In genomic region chr17:4999429-5000093, GRCh38 we compare ENCODE assay signal across 9 cellular contexts. TPM values are rescaled to one million over a fixed set of nuclear protein-coding genes. Genes with fewer than 3 reads are reported as not detected.
DNase-seq lines count a peak whose midpoint lies in the region; ATAC-seq lines count a peak whose summit lies in the region.
"Had no signal": no experiment of that assay in that cellular context is flagged by ENCODE, and none has a peak within 500 bp of the region (broad histone marks: within the 10 kb centered on the region; RNA-seq: fewer than 3 reads in every experiment).

No MANE protein-coding gene starts in this region.

- H3K4me3 Mint-ChIP-seq in activated T-helper 1 cell treated with anti-CD3 and anti-CD28 coated beads, Interleukin-12 subunit alpha, Interleukin-12 subunit beta, Interleukin-2, Interleukin-4 antibody, amounts not matched to agents 30 ng/mL and 10 ng/mL and 1 ng/mL, durations not matched to agents 14 hours and 24 hours and 36 hours, result peak overlapping the region; percentile 90

- DNase-seq in H7 (no peak), right cardiac atrium (peak in 1 of 3 donors; percentile 50)
- DNase-seq in activated T-helper 1 cell treated with anti-CD3 and anti-CD28 coated beads, Interleukin-12 subunit alpha, Interleukin-12 subunit beta, Interleukin-2, Interleukin-4 antibody, amounts not matched to agents 30 ng/mL and 10 ng/mL and 1 ng/mL, durations not matched to agents 14 hours and 24 hours and 36 hours (ENCODE audit: low spot score), result no peak
- DNase-seq: NCI-H524 had no signal

- 47% methylated on average over 12 of the region's 12 CpGs for WGBS in right cardiac atrium

- peaks cover 8% of the 10 kb centered on the region for H3K27me3 Mint-ChIP-seq in activated T-helper 1 cell treated with anti-CD3 and anti-CD28 coated beads, Interleukin-12 subunit alpha, Interleukin-12 subunit beta, Interleukin-2, Interleukin-4 antibody, amounts not matched to agents 30 ng/mL and 10 ng/mL and 1 ng/mL, durations not matched to agents 14 hours and 24 hours and 36 hours (ENCODE audit: insufficient read depth)

- H3K27ac ChIP-seq in right cardiac atrium (ENCODE audit: low read length), result peak overlapping the region; percentile 94
- H3K27ac ChIP-seq in skeletal muscle tissue (ENCODE audit: low read depth, low read length), result peak overlapping the region; percentile 99

- H3K27me3 ChIP-seq in H7 (ENCODE audit: control insufficient read depth, insufficient read depth, low read length), result peaks cover 11% of the 10 kb centered on the region
- H3K27me3 ChIP-seq in right cardiac atrium (ENCODE audit: control insufficient read depth, insufficient read depth), result no peaks in the 10 kb centered on the region
- H3K27me3 ChIP-seq in skeletal muscle tissue (ENCODE audit: control insufficient read depth in 3 of 3, insufficient read depth in 3 of 3, low read length in 3 of 3), result no peaks in the 10 kb centered on the region

- no peaks in the 10 kb centered on the region for H3K9me3 ChIP-seq in right cardiac atrium (ENCODE audit: control insufficient read depth, low read length)
- no peaks in the 10 kb centered on the region for H3K9me3 ChIP-seq in skeletal muscle tissue (ENCODE audit: control insufficient read depth in 3 of 3, low read length in 3 of 3)

- H3K36me3 Mint-ChIP-seq in activated T-helper 1 cell treated with anti-CD3 and anti-CD28 coated beads, Interleukin-12 subunit alpha, Interleukin-12 subunit beta, Interleukin-2, Interleukin-4 antibody, amounts not matched to agents 30 ng/mL and 10 ng/mL and 1 ng/mL, durations not matched to agents 14 hours and 24 hours and 36 hours (ENCODE audit: low read depth), result peaks cover 30% of the 10 kb centered on the region

- H3K9ac ChIP-seq in skeletal muscle tissue (ENCODE audit: low read depth in 1 of 3, low read length in 3 of 3), result peak overlapping the region; percentile 96 to 99 (median 99)

- peaks cover 28% of the 10 kb centered on the region for H3K36me3 ChIP-seq in H7 (replicated peaks; ENCODE audit: control insufficient read depth, insufficient read depth, low read length)
- peaks cover 32 to 39% (median 33%) of the 10 kb centered on the region in 3 donors for H3K36me3 ChIP-seq in skeletal muscle tissue (ENCODE audit: control insufficient read depth in 3 of 3, insufficient read depth in 3 of 3, low read length in 3 of 3)

- H3K4me1 Mint-ChIP-seq in activated T-helper 1 cell treated with anti-CD3 and anti-CD28 coated beads, Interleukin-12 subunit alpha, Interleukin-12 subunit beta, Interleukin-2, Interleukin-4 antibody, amounts not matched to agents 30 ng/mL and 10 ng/mL and 1 ng/mL, durations not matched to agents 14 hours and 24 hours and 36 hours (ENCODE audit: low read depth), result peaks cover 19% of the 10 kb centered on the region

- H3K4me3 ChIP-seq in H7 (ENCODE audit: insufficient read depth, low read depth, low read length) (peak overlapping the region; percentile 93), right cardiac atrium (ENCODE audit: low read length) (peak overlapping the region; percentile 89), skeletal muscle tissue (ENCODE audit: low read length in 3 of 3) (peak overlapping the region; percentile 92 to 99 (median 96))

- no peaks in the 10 kb centered on the region for H3K9me3 Mint-ChIP-seq in activated T-helper 1 cell treated with anti-CD3 and anti-CD28 coated beads, Interleukin-12 subunit alpha, Interleukin-12 subunit beta, Interleukin-2, Interleukin-4 antibody, amounts not matched to agents 30 ng/mL and 10 ng/mL and 1 ng/mL, durations not matched to agents 14 hours and 24 hours and 36 hours

- intact Hi-C loops in activated T-helper 1 cell treated with anti-CD3 and anti-CD28 coated beads, Interleukin-12 subunit alpha, Interleukin-12 subunit beta, Interleukin-2, Interleukin-4 antibody, amounts not matched to agents 30 ng/mL and 10 ng/mL and 1 ng/mL, durations not matched to agents 14 hours and 24 hours and 36 hours (cut with micrococcal nuclease), result loop anchor here (5.0 kb wide), 1 partner anchor 283 kb away; the partner anchor contains the start of gene RABEP1
- intact Hi-C loops in right cardiac atrium (cut with DNase I), result no loop called here

- peak overlapping the region; percentile 90 for H3K27ac Mint-ChIP-seq in activated T-helper 1 cell treated with anti-CD3 and anti-CD28 coated beads, Interleukin-12 subunit alpha, Interleukin-12 subunit beta, Interleukin-2, Interleukin-4 antibody, amounts not matched to agents 30 ng/mL and 10 ng/mL and 1 ng/mL, durations not matched to agents 14 hours and 24 hours and 36 hours

- ATAC-seq in right cardiac atrium (peak in 1 of 2 donors; percentile 1), HG03139 (IDR thresholded peaks at IDR 0.05; ENCODE audit: unreplicated experiment) (no peak), GM19023 (IDR thresholded peaks at IDR 0.05; ENCODE audit: unreplicated experiment) (no peak), HG02885 (IDR thresholded peaks at IDR 0.05; ENCODE audit: poor library complexity, unreplicated experiment) (no peak), GM18519 (IDR thresholded peaks at IDR 0.05; ENCODE audit: low FRiP score, unreplicated experiment) (no peak)

- H3K4me1 ChIP-seq in right cardiac atrium (ENCODE audit: control insufficient read depth, insufficient read depth, low read length) (no peaks in the 10 kb centered on the region), skeletal muscle tissue (ENCODE audit: control insufficient read depth in 3 of 3, insufficient read depth in 3 of 3, low read length in 3 of 3) (peaks cover 50 to 68% (median 61%) of the 10 kb centered on the region in 3 donors)

RNA-seq across cellular contexts. Expression of gene KIF1C, which starts 1.8 kb away (rescaled TPM):
- total RNA-seq in H7 (2014; rRNA removed; shearing (Covaris generic)), result 46.2 and 48.8 TPM in 2 replicates
- total RNA-seq in activated T-helper 1 cell treated with anti-CD3 and anti-CD28 coated beads, Interleukin-12 subunit alpha, Interleukin-12 subunit beta, Interleukin-2, Interleukin-4 antibody, amounts not matched to agents 30 ng/mL and 10 ng/mL and 1 ng/mL, durations not matched to agents 14 hours and 24 hours and 36 hours, result 68.4 and 71.3 TPM in 2 replicates
- 100 to 1,000 TPM; 519 to 727 (median 570) TPM for total RNA-seq in right cardiac atrium
- polyA plus RNA-seq in right cardiac atrium, result 406 TPM
- total RNA-seq in skeletal muscle tissue, result 47.5 TPM

RNA-seq across cellular contexts. Expression of gene INCA1, which starts 2.2 kb away (rescaled TPM):
- 0.42 and 0.63 TPM in 2 replicates for total RNA-seq in H7 (2014; rRNA removed; shearing (Covaris generic))
- 0.34 and 0.37 TPM in 2 replicates for total RNA-seq in activated T-helper 1 cell treated with anti-CD3 and anti-CD28 coated beads, Interleukin-12 subunit alpha, Interleukin-12 subunit beta, Interleukin-2, Interleukin-4 antibody, amounts not matched to agents 30 ng/mL and 10 ng/mL and 1 ng/mL, durations not matched to agents 14 hours and 24 hours and 36 hours
- 1 to 10 TPM; 2.2 to 3.8 (median 3.2) TPM for total RNA-seq in right cardiac atrium
- polyA plus RNA-seq in right cardiac atrium, result 5.0 TPM
- not detected for total RNA-seq in skeletal muscle tissue

RNA-seq across cellular contexts. Expression of gene CAMTA2, which starts 12.1 kb away (rescaled TPM):
- total RNA-seq in H7 (2014; rRNA removed; shearing (Covaris generic)), result 1.6 and 3.8 TPM in 2 replicates
- 98.5 and 103 TPM in 2 replicates for total RNA-seq in activated T-helper 1 cell treated with anti-CD3 and anti-CD28 coated beads, Interleukin-12 subunit alpha, Interleukin-12 subunit beta, Interleukin-2, Interleukin-4 antibody, amounts not matched to agents 30 ng/mL and 10 ng/mL and 1 ng/mL, durations not matched to agents 14 hours and 24 hours and 36 hours
- total RNA-seq in right cardiac atrium (10 to 100 TPM; 35.3 to 44.4 (median 40.3) TPM), skeletal muscle tissue (4.7 TPM)
- polyA plus RNA-seq in right cardiac atrium, result 43.5 TPM

RNA-seq across cellular contexts. Expression of gene SPAG7, which starts 31.9 kb away (rescaled TPM):
- 103 and 105 TPM in 2 replicates for total RNA-seq in H7 (2014; rRNA removed; shearing (Covaris generic))
- 66.5 and 69.5 TPM in 2 replicates for total RNA-seq in activated T-helper 1 cell treated with anti-CD3 and anti-CD28 coated beads, Interleukin-12 subunit alpha, Interleukin-12 subunit beta, Interleukin-2, Interleukin-4 antibody, amounts not matched to agents 30 ng/mL and 10 ng/mL and 1 ng/mL, durations not matched to agents 14 hours and 24 hours and 36 hours
- 100 to 1,000 TPM; 106 to 133 (median 117) TPM for total RNA-seq in right cardiac atrium
- polyA plus RNA-seq in right cardiac atrium, result 164 TPM
- 51.7 TPM for total RNA-seq in skeletal muscle tissue

RNA-seq across cellular contexts. Expression of gene SLC52A1, which starts 35.7 kb away (rescaled TPM):
- total RNA-seq in H7 (2014; rRNA removed; shearing (Covaris generic)), result 0.10 TPM in 1 of 2 replicates, not detected in the other
- 0.20 and 0.23 TPM in 2 replicates for total RNA-seq in activated T-helper 1 cell treated with anti-CD3 and anti-CD28 coated beads, Interleukin-12 subunit alpha, Interleukin-12 subunit beta, Interleukin-2, Interleukin-4 antibody, amounts not matched to agents 30 ng/mL and 10 ng/mL and 1 ng/mL, durations not matched to agents 14 hours and 24 hours and 36 hours
- total RNA-seq in right cardiac atrium (not detected), skeletal muscle tissue (not detected)
- not detected for polyA plus RNA-seq in right cardiac atrium
